Comparison of ENCODE assay signal across 27 cellular contexts in genomic region chr12:84186433-84186832, GRCh38.
"Had no signal": no experiment of that assay in that cellular context is flagged by ENCODE, and none has a peak within 500 bp of the region (broad histone marks: within the 10 kb centered on the region; RNA-seq: fewer than 3 reads in every experiment).

No MANE protein-coding gene starts in this region.

- H3K27ac Mint-ChIP-seq: activated CD4-positive, alpha-beta memory T cell treated with anti-CD3 and anti-CD28 coated beads, Interleukin-2, amount 10 ng/mL, durations not matched to agents 7 days and 5 days; activated CD4-positive, alpha-beta T cell treated with anti-CD3 and anti-CD28 coated beads for 36 hours; activated CD4-positive, alpha-beta T cell treated with anti-CD3 and anti-CD28 coated beads, Interleukin-2, amount 10 ng/mL, durations not matched to agents 24 days and 14 days; activated naive CD4-positive, alpha-beta T cell treated with anti-CD3 and anti-CD28 coated beads, Interleukin-2, amount 10 ng/mL, durations not matched to agents 7 days and 5 days; activated naive CD4-positive, alpha-beta T cell treated with anti-CD3 and anti-CD28 coated beads, Interleukin-2, amount 50 U/mL, for 72 hours; activated naive CD8-positive, alpha-beta T cell treated with anti-CD3 and anti-CD28 coated beads, Interleukin-2, amount 10 ng/mL, durations not matched to agents 7 days and 5 days; activated T-cell treated with anti-CD3 and anti-CD28 coated beads, Interleukin-2, amount 50 U/mL, for 24 hours; activated T-cell treated with anti-CD3 and anti-CD28 coated beads, Interleukin-2, amount 50 U/mL, for 72 hours; effector memory CD8-positive, alpha-beta T cell had no signal

- H3K27me3 Mint-ChIP-seq: activated CD4-positive, alpha-beta memory T cell treated with anti-CD3 and anti-CD28 coated beads, Interleukin-2, amount 10 ng/mL, durations not matched to agents 7 days and 5 days; activated CD4-positive, alpha-beta T cell treated with anti-CD3 and anti-CD28 coated beads for 36 hours; activated CD4-positive, alpha-beta T cell treated with anti-CD3 and anti-CD28 coated beads, Interleukin-2, amount 10 ng/mL, durations not matched to agents 24 days and 14 days; activated naive CD4-positive, alpha-beta T cell treated with anti-CD3 and anti-CD28 coated beads, Interleukin-2, amount 10 ng/mL, durations not matched to agents 7 days and 5 days; activated naive CD8-positive, alpha-beta T cell treated with anti-CD3 and anti-CD28 coated beads, Interleukin-2, amount 10 ng/mL, durations not matched to agents 7 days and 5 days; activated T-cell treated with anti-CD3 and anti-CD28 coated beads, Interleukin-2, amount 50 U/mL, for 24 hours; effector memory CD8-positive, alpha-beta T cell had no signal

- H3K27ac ChIP-seq: body of pancreas, esophagus muscularis mucosa had no signal

- H3K4me1 Mint-ChIP-seq: activated CD4-positive, alpha-beta memory T cell treated with anti-CD3 and anti-CD28 coated beads, Interleukin-2, amount 10 ng/mL, durations not matched to agents 7 days and 5 days; activated CD4-positive, alpha-beta T cell treated with anti-CD3 and anti-CD28 coated beads for 36 hours; activated CD4-positive, alpha-beta T cell treated with anti-CD3 and anti-CD28 coated beads, Interleukin-2, amount 10 ng/mL, durations not matched to agents 24 days and 14 days; activated naive CD4-positive, alpha-beta T cell treated with anti-CD3 and anti-CD28 coated beads, Interleukin-2, amount 10 ng/mL, durations not matched to agents 7 days and 5 days; activated naive CD8-positive, alpha-beta T cell treated with anti-CD3 and anti-CD28 coated beads, Interleukin-2, amount 10 ng/mL, durations not matched to agents 7 days and 5 days had no signal

- ATAC-seq: activated CD4-positive, alpha-beta T cell treated with anti-CD3 and anti-CD28 coated beads for 36 hours; activated naive CD4-positive, alpha-beta T cell treated with anti-CD3 and anti-CD28 coated beads, Interleukin-2, amount 50 U/mL, for 72 hours; activated T-cell treated with anti-CD3 and anti-CD28 coated beads, Interleukin-2, amount 50 U/mL, for 72 hours; body of pancreas; effector memory CD8-positive, alpha-beta T cell had no signal

- H3K9me3 Mint-ChIP-seq: activated CD4-positive, alpha-beta T cell treated with anti-CD3 and anti-CD28 coated beads, Interleukin-2, amount 10 ng/mL, durations not matched to agents 24 days and 14 days; activated T-cell treated with anti-CD3 and anti-CD28 coated beads, Interleukin-2, amount 50 U/mL, for 24 hours had no signal

- H3K36me3 Mint-ChIP-seq: activated naive CD4-positive, alpha-beta T cell treated with anti-CD3 and anti-CD28 coated beads, Interleukin-2, amount 10 ng/mL, durations not matched to agents 7 days and 5 days; activated naive CD4-positive, alpha-beta T cell treated with anti-CD3 and anti-CD28 coated beads, Interleukin-2, amount 50 U/mL, for 72 hours; activated naive CD8-positive, alpha-beta T cell treated with anti-CD3 and anti-CD28 coated beads, Interleukin-2, amount 10 ng/mL, durations not matched to agents 7 days and 5 days had no signal

- H3K4me3 ChIP-seq: body of pancreas, esophagus muscularis mucosa had no signal

- H3K9me3 ChIP-seq: body of pancreas, esophagus muscularis mucosa had no signal

- DNase-seq: activated CD4-positive, alpha-beta memory T cell treated with anti-CD3 and anti-CD28 coated beads, Interleukin-2, amount 10 ng/mL, durations not matched to agents 7 days and 5 days; activated CD4-positive, alpha-beta T cell treated with anti-CD3 and anti-CD28 coated beads for 36 hours; activated CD4-positive, alpha-beta T cell treated with anti-CD3 and anti-CD28 coated beads, Interleukin-2, amount 10 ng/mL, durations not matched to agents 24 days and 14 days; activated CD4-positive, alpha-beta T cell treated with anti-CD3 and anti-CD28 coated beads, Interleukin-2, amount 50 U/mL, for 4 hours; activated CD4-positive, CD25-positive, alpha-beta regulatory T cell; activated CD4-positive, CD25-positive, alpha-beta regulatory T cell treated with anti-CD3 and anti-CD28 coated beads, Interleukin-2, amount 50 U/mL, for 72 hours; activated CD8-positive, alpha-beta memory T cell treated with anti-CD3 and anti-CD28 coated beads, Interleukin-2, amount 50 U/mL, for 48 hours; activated gamma-delta T cell; activated naive CD4-positive, alpha-beta T cell; activated naive CD4-positive, alpha-beta T cell treated with anti-CD3 and anti-CD28 coated beads, Interleukin-2, amount 10 ng/mL, durations not matched to agents 7 days and 5 days; activated naive CD8-positive, alpha-beta T cell treated with anti-CD3 and anti-CD28 coated beads, Interleukin-2, amount 10 ng/mL, durations not matched to agents 7 days and 5 days; activated T-cell treated with anti-CD3 and anti-CD28 coated beads for 4 hours; activated T-cell treated with anti-CD3 and anti-CD28 coated beads, Interleukin-2, amount 50 U/mL, for 24 hours; activated T-cell treated with anti-CD3 and anti-CD28 coated beads, Interleukin-2, amount 50 U/mL, for 72 hours; amygdala; aorta; body of pancreas; caudate nucleus; cortex of kidney; dermis blood vessel endothelial cell; effector CD4-positive, alpha-beta T cell; effector memory CD8-positive, alpha-beta T cell; erythroblast; head of caudate nucleus; T-helper 2 cell had no signal

- H3K4me1 ChIP-seq: body of pancreas, esophagus muscularis mucosa had no signal

- H3K4me3 Mint-ChIP-seq: activated CD4-positive, alpha-beta memory T cell treated with anti-CD3 and anti-CD28 coated beads, Interleukin-2, amount 10 ng/mL, durations not matched to agents 7 days and 5 days; activated CD4-positive, alpha-beta T cell treated with anti-CD3 and anti-CD28 coated beads for 36 hours; activated CD4-positive, alpha-beta T cell treated with anti-CD3 and anti-CD28 coated beads, Interleukin-2, amount 10 ng/mL, durations not matched to agents 24 days and 14 days; activated naive CD4-positive, alpha-beta T cell treated with anti-CD3 and anti-CD28 coated beads, Interleukin-2, amount 10 ng/mL, durations not matched to agents 7 days and 5 days; activated naive CD8-positive, alpha-beta T cell treated with anti-CD3 and anti-CD28 coated beads, Interleukin-2, amount 10 ng/mL, durations not matched to agents 7 days and 5 days; activated T-cell treated with anti-CD3 and anti-CD28 coated beads, Interleukin-2, amount 50 U/mL, for 24 hours; activated T-cell treated with anti-CD3 and anti-CD28 coated beads, Interleukin-2, amount 50 U/mL, for 72 hours; effector memory CD8-positive, alpha-beta T cell had no signal

- H3K36me3 ChIP-seq: esophagus muscularis mucosa had no signal

- H3K27me3 ChIP-seq: body of pancreas, esophagus muscularis mucosa had no signal
